Comparison of ENCODE assay signal across 26 cellular contexts in the genomic region with DNA sequence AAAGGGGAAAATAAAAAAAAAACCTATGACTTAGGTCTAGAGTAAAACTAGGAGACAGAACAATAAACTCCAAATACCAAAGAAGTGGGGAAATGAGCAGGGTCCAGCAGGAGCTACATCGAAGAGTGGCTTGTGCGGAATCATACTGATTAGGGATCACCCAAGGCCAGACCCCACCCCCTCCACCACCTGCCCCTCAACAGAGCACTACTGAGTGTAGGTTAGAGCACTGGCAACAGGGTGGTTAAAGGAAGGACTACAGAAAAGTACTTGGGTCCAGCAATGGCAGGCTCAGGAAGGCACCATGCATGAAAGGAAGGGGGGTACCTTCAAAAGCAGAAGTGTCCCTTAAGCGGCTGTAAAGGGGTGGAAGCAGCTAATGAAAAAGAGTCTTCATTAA.
"Had no signal": no experiment of that assay in that cellular context is flagged by ENCODE, and none has a peak within 500 bp of the region (broad histone marks: within the 10 kb centered on the region; RNA-seq: fewer than 3 reads in every experiment).

No MANE protein-coding gene starts in this region.

- H2AFZ ChIP-seq: hepatocyte had no signal

- H3K4me2 ChIP-seq: hepatocyte had no signal

- H3K4me3 Mint-ChIP-seq: activated CD4-positive, alpha-beta memory T cell treated with anti-CD3 and anti-CD28 coated beads for 36 hours; activated CD4-positive, alpha-beta T cell treated with anti-CD3 and anti-CD28 coated beads, Interleukin-2, amount 10 ng/mL, durations not matched to agents 24 days and 14 days; activated naive CD4-positive, alpha-beta T cell treated with anti-CD3 and anti-CD28 coated beads, Interleukin-2, amount 10 ng/mL, durations not matched to agents 7 days and 5 days; nephron progenitor cell; stimulated activated naive CD8-positive, alpha-beta T cell treated with anti-CD3 and anti-CD28 coated beads, Interleukin-15, amount 100 ng/mL, for 72 hours; T-cell had no signal

- H3K27me3 Mint-ChIP-seq: activated CD4-positive, alpha-beta memory T cell treated with anti-CD3 and anti-CD28 coated beads for 36 hours; activated CD4-positive, alpha-beta T cell treated with anti-CD3 and anti-CD28 coated beads, Interleukin-2, amount 10 ng/mL, durations not matched to agents 24 days and 14 days; activated naive CD4-positive, alpha-beta T cell treated with anti-CD3 and anti-CD28 coated beads, Interleukin-2, amount 10 ng/mL, durations not matched to agents 7 days and 5 days; progenitor cell of endocrine pancreas; stimulated activated naive CD8-positive, alpha-beta T cell treated with anti-CD3 and anti-CD28 coated beads, Interleukin-15, amount 100 ng/mL, for 72 hours; T-cell had no signal

- H3K4me1 Mint-ChIP-seq: activated CD4-positive, alpha-beta T cell treated with anti-CD3 and anti-CD28 coated beads, Interleukin-2, amount 10 ng/mL, durations not matched to agents 24 days and 14 days; activated naive CD4-positive, alpha-beta T cell treated with anti-CD3 and anti-CD28 coated beads, Interleukin-2, amount 10 ng/mL, durations not matched to agents 7 days and 5 days; nephron progenitor cell had no signal

- ATAC-seq: left cardiac atrium; left ventricle myocardium superior; sciatic nerve; stimulated activated naive CD8-positive, alpha-beta T cell treated with anti-CD3 and anti-CD28 coated beads, Interleukin-15, amount 100 ng/mL, for 72 hours; T-cell; upper lobe of right lung had no signal

- H3K36me3 ChIP-seq: ovary had no signal

- H3K27ac ChIP-seq: breast epithelium, hepatocyte, neutrophil, ovary, skin epidermis, upper lobe of right lung, VCaP had no signal

- H3K4me3 ChIP-seq: breast epithelium, hepatocyte, ovary, skin epidermis, upper lobe of right lung had no signal

- H3K27ac Mint-ChIP-seq: activated CD4-positive, alpha-beta memory T cell treated with anti-CD3 and anti-CD28 coated beads for 36 hours; activated CD4-positive, alpha-beta T cell treated with anti-CD3 and anti-CD28 coated beads, Interleukin-2, amount 10 ng/mL, durations not matched to agents 24 days and 14 days; activated naive CD4-positive, alpha-beta T cell treated with anti-CD3 and anti-CD28 coated beads, Interleukin-2, amount 10 ng/mL, durations not matched to agents 7 days and 5 days; nephron progenitor cell; T-cell had no signal

- H3K9me3 ChIP-seq: neutrophil, ovary had no signal

- H3K4me1 ChIP-seq: breast epithelium, upper lobe of right lung had no signal

- H3K27me3 ChIP-seq: breast epithelium, hepatocyte, neutrophil, ovary, upper lobe of right lung had no signal

- DNase-seq: activated CD4-positive, alpha-beta memory T cell treated with anti-CD3 and anti-CD28 coated beads for 36 hours; activated CD4-positive, alpha-beta T cell treated with anti-CD3 and anti-CD28 coated beads, Interleukin-2, amount 10 ng/mL, durations not matched to agents 24 days and 14 days; activated CD4-positive, CD25-positive, alpha-beta regulatory T cell treated with anti-CD3 and anti-CD28 coated beads, Interleukin-2, amount 50 U/mL, for 72 hours; activated CD8-positive, alpha-beta memory T cell treated with anti-CD3 and anti-CD28 coated beads, Interleukin-2, amount 50 U/mL, for 4 hours; activated gamma-delta T cell; activated naive CD4-positive, alpha-beta T cell treated with anti-CD3 and anti-CD28 coated beads, Interleukin-2, amount 10 ng/mL, durations not matched to agents 7 days and 5 days; activated T-cell treated with anti-CD3 and anti-CD28 coated beads, Interleukin-2, amount 50 U/mL, for 1 hour; amygdala; central memory CD4-positive, alpha-beta T cell; left cardiac atrium; left ventricle myocardium superior; nephron progenitor cell; ovary; stimulated activated CD4-positive, alpha-beta T cell treated with anti-CD3 and anti-CD28 coated beads, Interleukin-12 subunit alpha, Interleukin-12 subunit beta, amount 100 ng/mL, for 4 hours; stimulated activated CD4-positive, alpha-beta T cell treated with anti-CD3 and anti-CD28 coated beads, Interleukin-4, amount 100 ng/mL, for 1 hour; stimulated activated naive CD8-positive, alpha-beta T cell treated with anti-CD3 and anti-CD28 coated beads, Interleukin-15, amount 100 ng/mL, for 72 hours; substantia nigra; T-cell; upper lobe of right lung had no signal
